Comparison of ENCODE assay signal across 11 cellular contexts in genomic region chr9:121206516-121207370, GRCh38. TPM values are rescaled to one million over a fixed set of nuclear protein-coding genes. Genes with fewer than 3 reads are reported as not detected.
DNase-seq lines count a peak whose midpoint lies in the region; ATAC-seq lines count a peak whose summit lies in the region.
"Had no signal": no experiment of that assay in that cellular context is flagged by ENCODE, and none has a peak within 500 bp of the region (broad histone marks: within the 10 kb centered on the region; RNA-seq: fewer than 3 reads in every experiment).

No MANE protein-coding gene starts in this region.

- H3K27me3 ChIP-seq in MG63 = no peaks in the 10 kb centered on the region

- no peaks in the 10 kb centered on the region for H3K9me3 ChIP-seq in MG63

- H3K36me3 ChIP-seq in MG63 = no peaks in the 10 kb centered on the region

- no peak overlapping the region for H3K4me3 ChIP-seq in MG63
- H3K4me3 ChIP-seq: lung had no signal

- DNase-seq in activated CD4-positive, CD25-positive, alpha-beta regulatory T cell (lab: John Stamatoyannopoulos, UW) = no peak
- DNase-seq in LoVo (ENCODE audit: low spot score) = peak; percentile 12
- DNase-seq in renal cortical epithelial cell (ENCODE audit: low read depth) = peak; percentile 60
- no peak for DNase-seq in NCI-H1694 treated with DMSO at 0.1 percent for 48 hours (lab: John Stamatoyannopoulos, UW)
- no peak for DNase-seq in hippocampal formation (lab: John Stamatoyannopoulos, UW)
- no peak for DNase-seq in MG63
- DNase-seq: activated CD4-positive, CD25-positive, alpha-beta regulatory T cell treated with anti-CD3 and anti-CD28 coated beads, Interleukin-2, amount 50 U/mL, for 72 hours; GOT3 had no signal

- ATAC-seq in activated CD4-positive, CD25-positive, alpha-beta regulatory T cell treated with anti-CD3 and anti-CD28 coated beads, Interleukin-2, amount 50 U/mL, for 24 hours = peak; percentile 44 to 64
- peak; percentile 27 for ATAC-seq in GM21786 (IDR thresholded peaks at IDR 0.05; ENCODE audit: unreplicated experiment)

RNA-seq across cellular contexts. Expression of gene RAB14, which starts 5.1 kb away (rescaled TPM):
- 21.5 and 55.8 TPM in 2 replicates for total RNA-seq in renal cortical epithelial cell
- total RNA-seq in MG63 (2014; rRNA removed; shearing (Covaris generic); ENCODE audit: low replicate concordance) = 43.3 and 58.4 TPM in 2 replicates

Comparison
In these comparisons a context has a peak if more than half of its experiments do, and no peak if none do; other contexts are left out.
1. DNase-seq: peak in LoVo (single experiment) and renal cortical epithelial cell (single experiment); none in activated CD4-positive, CD25-positive, alpha-beta regulatory T cell (0 of 4), NCI-H1694 treated with DMSO at 0.1 percent for 48 hours (single experiment), hippocampal formation (0 of 2) and MG63 (single experiment).